In genomic region chr11:91820709-91821108, GRCh38 we compare ENCODE assay signal across 35 cellular contexts.
"Had no signal": no experiment of that assay in that cellular context is flagged by ENCODE, and none has a peak within 500 bp of the region (broad histone marks: within the 10 kb centered on the region; RNA-seq: fewer than 3 reads in every experiment).

No MANE protein-coding gene starts in this region.

- H3K9me3 ChIP-seq: MG63 had no signal

- H3K27me3 ChIP-seq: MG63 had no signal

- H3K36me3 ChIP-seq: MG63 had no signal

- DNase-seq: Karpas-422, Kasumi-1, MG63, MM.1S, MV-4-11, NCI-H1048, NCI-H1092, NCI-H1092 treated with DMSO at 0.1 percent for 48 hours, NCI-H1105, NCI-H1105 treated with DMSO at 0.1 percent for 48 hours, NCI-H1417, NCI-H1417 treated with DMSO at 0.1 percent for 48 hours, NCI-H1436, NCI-H1436 treated with DMSO at 0.1 percent for 48 hours, NCI-H146, NCI-H1694, NCI-H1694 treated with DMSO at 0.1 percent for 48 hours, NCI-H187, NCI-H187 treated with DMSO at 0.1 percent for 48 hours, NCI-H1930, NCI-H2029, NCI-H2029 treated with DMSO at 0.1 percent for 48 hours, NCI-H2081, NCI-H2081 treated with DMSO at 0.1 percent for 48 hours, NCI-H2107, NCI-H2171, NCI-H2171 treated with DMSO at 0.1 percent for 48 hours, NCI-H2227 treated with DMSO at 0.1 percent for 48 hours, NCI-H226, NCI-H345, NCI-H446, NCI-H446 treated with DMSO at 0.1 percent for 48 hours, NCI-H510A, NCI-H510A treated with DMSO at 0.1 percent for 48 hours, NCI-H524 had no signal

- H3K4me3 ChIP-seq: MG63 had no signal
